In the genomic region with DNA sequence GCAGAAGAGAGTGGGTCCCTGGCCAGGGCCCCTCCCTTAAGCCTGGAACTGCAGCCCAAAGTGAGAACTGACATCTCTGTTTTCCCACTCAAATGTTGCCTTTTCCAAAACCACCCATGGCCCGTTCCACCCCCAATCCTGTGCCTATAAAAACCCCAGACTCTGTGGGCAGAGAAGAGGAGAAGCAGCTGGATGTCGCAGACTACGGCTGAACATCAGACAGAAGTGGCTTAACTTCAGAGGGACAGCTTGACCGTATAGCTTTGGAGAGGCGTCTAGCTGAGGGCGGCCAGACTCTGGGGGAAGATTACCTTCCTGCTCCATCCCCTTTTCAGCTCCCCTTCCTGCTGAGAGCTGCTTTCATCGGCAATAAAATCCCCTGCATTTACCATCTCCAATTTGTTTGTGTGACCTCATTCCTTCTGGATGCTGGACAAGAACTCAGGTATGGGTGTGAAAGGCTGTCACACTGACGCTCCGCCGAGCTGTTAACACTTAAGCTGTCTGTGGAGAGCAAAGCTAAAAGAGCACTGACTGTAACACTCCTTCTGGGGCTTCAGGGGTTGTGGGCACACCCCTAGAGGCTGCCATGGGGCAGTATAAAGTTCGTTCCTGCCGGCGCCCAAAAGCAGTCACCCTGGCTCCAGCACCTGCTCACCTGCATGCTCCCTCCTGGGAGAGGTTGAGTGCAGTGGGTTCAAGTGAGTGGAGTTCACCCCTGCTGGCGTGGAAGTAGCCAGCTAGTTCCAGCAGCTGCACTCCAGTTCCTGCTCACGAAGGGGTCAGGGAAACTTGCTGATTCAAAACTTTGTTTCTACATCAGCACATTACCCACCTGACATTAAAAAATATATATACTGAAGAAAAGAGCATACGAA, we compare ENCODE assay signal across 13 cellular contexts.
"Had no signal": no experiment of that assay in that cellular context is flagged by ENCODE, and none has a peak within 500 bp of the region (broad histone marks: within the 10 kb centered on the region; RNA-seq: fewer than 3 reads in every experiment).

No MANE protein-coding gene starts in this region.

- H3K9me3 ChIP-seq: adrenal gland, lower lobe of right lung, neutrophil had no signal

- DNase-seq: activated CD4-positive, alpha-beta T cell treated with anti-CD3 and anti-CD28 coated beads, Interleukin-2, amount 50 U/mL, for 1 hour; activated naive CD4-positive, alpha-beta T cell treated with anti-CD3 and anti-CD28 coated beads, Interleukin-2, amount 50 U/mL, for 16 hours; activated T-cell treated with anti-CD3 and anti-CD28 coated beads for 4 hours; adrenal gland; effector memory CD4-positive, alpha-beta T cell; kidney glomerular epithelial cell; lower lobe of right lung; midbrain; naive B cell; posterior cingulate gyrus; tibial artery had no signal

- H3K27me3 ChIP-seq: adrenal gland, neutrophil had no signal

- H3K4me3 ChIP-seq: adrenal gland, lower lobe of right lung, smooth muscle cell, tibial artery had no signal

- H3K4me1 ChIP-seq: adrenal gland, lower lobe of right lung, tibial artery had no signal

- H3K36me3 ChIP-seq: adrenal gland, lower lobe of right lung, neutrophil, tibial artery had no signal

- H3K27ac ChIP-seq: adrenal gland, lower lobe of right lung, neutrophil, tibial artery had no signal

- H3K4me2 ChIP-seq: smooth muscle cell had no signal
